In genomic region chr18:13751599-13751998, GRCh38 we compare ENCODE assay signal across 3 cellular contexts.
TF ChIP-seq lines count a peak whose summit lies in the region.

No MANE protein-coding gene starts in this region.

TF ChIP-seq in HEK293, 187 proteins besides CTCF, POLR2A, EP300 and RAD21:
- TF ChIP-seq ZNF146 (tag by site-specific recombination; IDR thresholded peaks at IDR 0.05) = peak; percentile 81

TF ChIP-seq in K562, 482 proteins besides CTCF, POLR2A, EP300 and RAD21:
- peak; percentile 60 for TF ChIP-seq ZNF146 (CRISPR knock-in tag; IDR thresholded peaks at IDR 0.05; ENCODE audit: unreplicated experiment)
- TF ChIP-seq SUPT5H (IDR thresholded peaks at IDR 0.05) = peak; percentile 24; the same call in 1 of the 2 replicates

TF ChIP-seq in HepG2, 621 proteins besides CTCF, POLR2A, EP300 and RAD21:
- 0 out of 2 replicates have a peak, but pooled peaks have one; percentile 68 for TF ChIP-seq ZNF260 (CRISPR knock-in tag; IDR thresholded peaks at IDR 0.05; ENCODE audit: borderline replicate concordance, low read depth)
